ENCODE assay signal across 18 cellular contexts in the genomic region with DNA sequence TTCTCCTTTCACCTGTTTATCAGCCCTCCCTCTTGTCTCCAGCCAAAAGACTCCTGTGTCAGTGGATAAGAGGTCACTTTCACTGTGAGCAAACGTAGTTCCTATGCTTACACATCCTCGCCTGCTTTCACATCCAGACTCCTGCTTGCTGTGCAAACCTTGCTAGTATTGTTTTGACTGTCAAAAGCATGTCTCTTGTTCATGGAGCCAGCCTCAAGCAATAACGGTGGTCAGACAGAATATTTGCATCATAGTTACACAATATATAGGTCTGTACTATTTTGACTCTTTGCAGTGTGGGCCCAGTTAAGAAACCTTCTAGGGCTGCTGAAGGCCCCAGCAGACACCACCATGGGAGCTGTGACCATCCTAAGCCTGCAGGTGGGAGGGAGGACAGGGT.
DNase-seq lines count a peak whose midpoint lies in the region; ATAC-seq, FAIRE-seq and TF ChIP-seq lines count a peak whose summit lies in the region.
"Had no signal": no experiment of that assay in that cellular context is flagged by ENCODE, and none has a peak within 500 bp of the region (broad histone marks: within the 10 kb centered on the region; RNA-seq: fewer than 3 reads in every experiment).

No MANE protein-coding gene starts in this region.

- CTCF ChIA-PET in MCF 10A (lab: Yijun Ruan, JAX), result interaction anchor here (0.7 kb wide), 1 partner anchor 347 kb away, joined by 4 read pairs; no protein-coding TSS in a partner anchor

- H3K4me3 Mint-ChIP-seq in MCF 10A (ENCODE audit: unreplicated experiment), result no peak overlapping the region
- H3K4me3 Mint-ChIP-seq: activated CD4-positive, alpha-beta T cell treated with anti-CD3 and anti-CD28 coated beads for 36 hours; activated T-cell treated with anti-CD3 and anti-CD28 coated beads, Interleukin-2, amount 50 U/mL, for 24 hours; stimulated activated naive CD8-positive, alpha-beta T cell treated with anti-CD3 and anti-CD28 coated beads, Interleukin-15, amount 100 ng/mL, for 72 hours had no signal

- FAIRE-seq in urothelium cell line (lab: Jason Lieb, UNC), result peak; percentile 53
- FAIRE-seq: endothelial cell of umbilical vein, H1 had no signal

- intact Hi-C loops in MCF 10A (cut with micrococcal nuclease), result no loop called here
- intact Hi-C loops in breast epithelium (cut with DNase I; ENCODE audit: low total_unique reads), result no loop called here
- intact Hi-C loops in esophagus muscularis mucosa (cut with DNase I), result no loop called here

- TF ChIP-seq CTCF in MCF 10A (IDR thresholded peaks at IDR 0.05; ENCODE audit: unreplicated experiment), result no peak
- no peak for TF ChIP-seq CTCF in breast epithelium (IDR thresholded peaks at IDR 0.05)
- no peak for TF ChIP-seq CTCF in esophagus muscularis mucosa (IDR thresholded peaks at IDR 0.05)

- H3K36me3 ChIP-seq in breast epithelium (no peaks in the 10 kb centered on the region), esophagus muscularis mucosa (peaks cover 0 to 11% (median 0%) of the 10 kb centered on the region in 4 donors)

- H3K4me1 Mint-ChIP-seq in MCF 10A (ENCODE audit: insufficient read depth, unreplicated experiment), result peaks cover 8% of the 10 kb centered on the region
- H3K4me1 Mint-ChIP-seq: activated CD4-positive, alpha-beta T cell treated with anti-CD3 and anti-CD28 coated beads for 36 hours; stimulated activated naive CD8-positive, alpha-beta T cell treated with anti-CD3 and anti-CD28 coated beads, Interleukin-15, amount 100 ng/mL, for 72 hours had no signal

- H3K27me3 ChIP-seq in breast epithelium (no peaks in the 10 kb centered on the region), esophagus muscularis mucosa (no peaks in the 10 kb centered on the region)

- no peak for TF ChIP-seq EP300 in esophagus muscularis mucosa (IDR thresholded peaks at IDR 0.05)

- H3K9me3 ChIP-seq in breast epithelium (no peaks in the 10 kb centered on the region), esophagus muscularis mucosa (no peaks in the 10 kb centered on the region)

- H3K27ac Mint-ChIP-seq in MCF 10A (ENCODE audit: low read depth, unreplicated experiment), result peak overlapping the region; percentile 62
- H3K27ac Mint-ChIP-seq: activated CD4-positive, alpha-beta T cell treated with anti-CD3 and anti-CD28 coated beads for 36 hours; activated T-cell treated with anti-CD3 and anti-CD28 coated beads, Interleukin-2, amount 50 U/mL, for 24 hours; stimulated activated naive CD8-positive, alpha-beta T cell treated with anti-CD3 and anti-CD28 coated beads, Interleukin-15, amount 100 ng/mL, for 72 hours had no signal

- H3K4me3 ChIP-seq in breast epithelium, result no peak overlapping the region
- no peak overlapping the region for H3K4me3 ChIP-seq in esophagus muscularis mucosa

- H3K4me1 ChIP-seq in breast epithelium (no peaks in the 10 kb centered on the region), esophagus muscularis mucosa (no peaks in the 10 kb centered on the region)

- POLR2A ChIA-PET in MCF 10A (lab: Yijun Ruan, JAX), result no interaction called here

- ATAC-seq in HG02571 (IDR thresholded peaks at IDR 0.05; ENCODE audit: unreplicated experiment) (peak; percentile 76), HG03175 (IDR thresholded peaks at IDR 0.05; ENCODE audit: unreplicated experiment) (peak; percentile 69)
- ATAC-seq: activated CD4-positive, alpha-beta T cell treated with anti-CD3 and anti-CD28 coated beads for 36 hours; stimulated activated naive CD8-positive, alpha-beta T cell treated with anti-CD3 and anti-CD28 coated beads, Interleukin-15, amount 100 ng/mL, for 72 hours had no signal

- H3K27me3 Mint-ChIP-seq in MCF 10A (ENCODE audit: insufficient read depth, unreplicated experiment), result no peaks in the 10 kb centered on the region
- H3K27me3 Mint-ChIP-seq: activated CD4-positive, alpha-beta T cell treated with anti-CD3 and anti-CD28 coated beads for 36 hours; activated T-cell treated with anti-CD3 and anti-CD28 coated beads, Interleukin-2, amount 50 U/mL, for 24 hours; stimulated activated naive CD8-positive, alpha-beta T cell treated with anti-CD3 and anti-CD28 coated beads, Interleukin-15, amount 100 ng/mL, for 72 hours had no signal

- TF ChIP-seq POLR2A in breast epithelium (IDR thresholded peaks at IDR 0.05), result no peak
- TF ChIP-seq POLR2A in esophagus muscularis mucosa (IDR thresholded peaks at IDR 0.05; ENCODE audit: low read depth), result no peak

- 67% methylated on average over 3 of the region's 3 CpGs for WGBS in esophagus muscularis mucosa

- BruUV-seq in MCF 10A (replicated peaks; lab: Mats Ljungman, UMichigan), result no TSS peak

- H3K9me3 Mint-ChIP-seq in MCF 10A (ENCODE audit: unreplicated experiment), result no peaks in the 10 kb centered on the region
- H3K9me3 Mint-ChIP-seq: activated T-cell treated with anti-CD3 and anti-CD28 coated beads, Interleukin-2, amount 50 U/mL, for 24 hours had no signal

- DNase-seq in MCF 10A (ENCODE audit: unreplicated experiment) (peak; percentile 27), breast epithelium (ENCODE audit: low spot score in 2 of 2) (no peak), urothelium cell line (ENCODE audit: low spot score) (no peak), esophagus muscularis mucosa (ENCODE audit: extremely low spot score) (no peak), D341Med (ENCODE audit: low spot score) (no peak), globus pallidus (ENCODE audit: low spot score) (no peak)
- DNase-seq: activated CD4-positive, alpha-beta T cell treated with anti-CD3 and anti-CD28 coated beads for 36 hours; activated T-cell treated with anti-CD3 and anti-CD28 coated beads, Interleukin-2, amount 50 U/mL, for 24 hours; C1 segment of cervical spinal cord; glutamatergic neuron; Karpas-422; NCI-H1694; stimulated activated naive CD8-positive, alpha-beta T cell treated with anti-CD3 and anti-CD28 coated beads, Interleukin-15, amount 100 ng/mL, for 72 hours had no signal

- no peaks in the 10 kb centered on the region for H3K36me3 Mint-ChIP-seq in MCF 10A (ENCODE audit: insufficient read depth, unreplicated experiment)

- H3K27ac ChIP-seq in breast epithelium (no peak overlapping the region), esophagus muscularis mucosa (replicated peaks in 1 of 4) (no peak overlapping the region)
- H3K27ac ChIP-seq: 22Rv1 had no signal
